In genomic region chr4:99248714-99249113, GRCh38 we compare ENCODE assay signal across 24 cellular contexts. TPM values are rescaled to one million over a fixed set of nuclear protein-coding genes. Genes with fewer than 3 reads are reported as not detected.
"Had no signal": no experiment of that assay in that cellular context is flagged by ENCODE, and none has a peak within 500 bp of the region (broad histone marks: within the 10 kb centered on the region; RNA-seq: fewer than 3 reads in every experiment).

No MANE protein-coding gene starts in this region.

- H3K36me3 ChIP-seq: left lung, right atrium auricular region had no signal

- H3K27ac Mint-ChIP-seq: activated CD4-positive, alpha-beta T cell treated with anti-CD3 and anti-CD28 coated beads, Interleukin-2, amount 10 ng/mL, durations not matched to agents 7 days and 5 days; activated naive CD8-positive, alpha-beta T cell; brain; effector memory CD8-positive, alpha-beta T cell; natural killer cell treated with Interleukin-12 subunit alpha and Interleukin-12 subunit beta and Interleukin-15 and Interleukin-18, amount 100 ng/mL, for 72 hours; type B pancreatic cell had no signal

- H3K27me3 Mint-ChIP-seq: activated CD4-positive, alpha-beta T cell treated with anti-CD3 and anti-CD28 coated beads, Interleukin-2, amount 10 ng/mL, durations not matched to agents 7 days and 5 days; activated naive CD8-positive, alpha-beta T cell; natural killer cell treated with Interleukin-12 subunit alpha and Interleukin-12 subunit beta and Interleukin-15 and Interleukin-18, amount 100 ng/mL, for 72 hours; type B pancreatic cell had no signal

- H3K27ac ChIP-seq: epithelial cell of prostate, left lung, right atrium auricular region, skin epidermis had no signal

- H3K4me1 ChIP-seq: left lung, right atrium auricular region had no signal

- H3K27me3 ChIP-seq: left lung, right atrium auricular region had no signal

- DNase-seq: activated CD4-positive, alpha-beta T cell treated with anti-CD3 and anti-CD28 coated beads, Interleukin-2, amount 10 ng/mL, durations not matched to agents 7 days and 5 days; activated CD4-positive, CD25-positive, alpha-beta regulatory T cell; activated gamma-delta T cell treated with Interleukin-2 at 50 U/mL for 16 hours; amygdala; cerebellar nuclear complex; dermis blood vessel endothelial cell; effector memory CD8-positive, alpha-beta T cell; hippocampal formation; kidney; left lung; mesenchymal stem cell; occipital lobe; stimulated activated CD4-positive, alpha-beta T cell treated with anti-CD3 and anti-CD28 coated beads, Interleukin-4, amount 100 ng/mL, for 24 hours; stimulated activated naive CD4-positive, alpha-beta T cell; substantia nigra; SW 1271 had no signal

- H3K4me1 Mint-ChIP-seq: activated CD4-positive, alpha-beta T cell treated with anti-CD3 and anti-CD28 coated beads, Interleukin-2, amount 10 ng/mL, durations not matched to agents 7 days and 5 days; brain had no signal

- H3K36me3 Mint-ChIP-seq: brain had no signal

- H3K4me3 ChIP-seq: left lung, right atrium auricular region, skin epidermis had no signal

- H3K4me3 Mint-ChIP-seq: activated CD4-positive, alpha-beta T cell treated with anti-CD3 and anti-CD28 coated beads, Interleukin-2, amount 10 ng/mL, durations not matched to agents 7 days and 5 days; activated naive CD8-positive, alpha-beta T cell; brain; effector memory CD8-positive, alpha-beta T cell; natural killer cell treated with Interleukin-12 subunit alpha and Interleukin-12 subunit beta and Interleukin-15 and Interleukin-18, amount 100 ng/mL, for 72 hours; type B pancreatic cell had no signal

RNA-seq across cellular contexts. Expression of gene ADH6, which starts 29.7 kb away (rescaled TPM):
- total RNA-seq: activated CD4-positive, alpha-beta T cell treated with anti-CD3 and anti-CD28 coated beads, Interleukin-2, amount 10 ng/mL, durations not matched to agents 7 days and 5 days; dermis blood vessel endothelial cell; left lung; natural killer cell treated with Interleukin-12 subunit alpha and Interleukin-12 subunit beta and Interleukin-15 and Interleukin-18, amount 100 ng/mL, for 72 hours; occipital lobe; posterior vena cava had no signal

RNA-seq across cellular contexts. Expression of gene ADH1A, which starts 42.1 kb away (rescaled TPM):
- total RNA-seq: activated CD4-positive, alpha-beta T cell treated with anti-CD3 and anti-CD28 coated beads, Interleukin-2, amount 10 ng/mL, durations not matched to agents 7 days and 5 days; dermis blood vessel endothelial cell; natural killer cell treated with Interleukin-12 subunit alpha and Interleukin-12 subunit beta and Interleukin-15 and Interleukin-18, amount 100 ng/mL, for 72 hours; occipital lobe; right atrium auricular region had no signal
